ENCODE assay signal across 25 cellular contexts in the genomic region with DNA sequence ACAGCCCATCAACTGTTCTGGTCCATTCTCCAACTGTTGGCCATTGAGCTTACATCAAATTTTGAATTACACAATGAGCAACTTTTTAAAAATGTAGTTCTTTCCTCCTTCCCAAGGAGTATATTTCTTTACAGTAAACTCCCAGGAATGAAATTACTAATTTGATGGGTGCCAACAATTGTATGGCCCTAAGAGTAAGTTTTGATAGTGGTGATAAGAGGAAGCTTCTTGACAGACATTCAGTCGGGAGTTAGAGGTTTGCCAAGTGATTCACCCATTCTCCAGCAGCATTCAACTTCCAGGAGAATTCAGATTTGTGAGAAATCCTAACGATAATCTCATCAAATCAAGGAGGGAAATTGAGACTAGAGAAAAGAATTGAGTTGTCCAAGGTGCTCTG.
"Had no signal": no experiment of that assay in that cellular context is flagged by ENCODE, and none has a peak within 500 bp of the region (broad histone marks: within the 10 kb centered on the region; RNA-seq: fewer than 3 reads in every experiment).

No MANE protein-coding gene starts in this region.

- H3K9ac ChIP-seq: parathyroid adenoma had no signal

- DNase-seq: nephron progenitor cell; nucleus accumbens; ovary; posterior cingulate gyrus; psoas muscle; right cardiac atrium; right lobe of liver; sigmoid colon; small intestine; stimulated activated CD4-positive, alpha-beta T cell treated with anti-CD3 and anti-CD28 coated beads, Interleukin-15, amount 100 ng/mL, for 24 hours; stimulated activated CD4-positive, alpha-beta T cell treated with anti-CD3 and anti-CD28 coated beads, Interleukin-2, amount 100 ng/mL, for 24 hours; stimulated activated CD4-positive, alpha-beta T cell treated with anti-CD3 and anti-CD28 coated beads, Interleukin-2, amount 100 ng/mL, for 48 hours; stimulated activated CD4-positive, alpha-beta T cell treated with anti-CD3 and anti-CD28 coated beads, Interleukin-4, amount 100 ng/mL, for 24 hours; stimulated activated naive B cell treated with anti-CD40 and anti-IgM and Interleukin-4, amounts not matched to agents 10 μg/mL and 1 μg/mL and 100 μg/mL, for 72 hours; stimulated activated naive CD4-positive, alpha-beta T cell treated with Interleukin-2 at 50 U/mL for 16 hours; stomach; thyroid gland; upper lobe of left lung had no signal

- H3K79me2 ChIP-seq: parathyroid adenoma had no signal

- H3K36me3 ChIP-seq: neutrophil, ovary, right lobe of liver, sigmoid colon, stomach, thoracic aorta, thyroid gland, tibial nerve, upper lobe of left lung, vagina had no signal

- H3K27ac ChIP-seq: neutrophil, ovary, parathyroid adenoma, psoas muscle, right lobe of liver, sigmoid colon, stomach, thoracic aorta, thyroid gland, tibial nerve, upper lobe of left lung, vagina had no signal

- H3K9me3 ChIP-seq: neutrophil, ovary, psoas muscle, right lobe of liver, sigmoid colon, stomach, thoracic aorta, thyroid gland, tibial nerve, upper lobe of left lung, vagina had no signal

- H2AFZ ChIP-seq: parathyroid adenoma had no signal

- H3K27me3 ChIP-seq: neutrophil, ovary, right lobe of liver, sigmoid colon, stomach, thyroid gland, tibial nerve, upper lobe of left lung, vagina had no signal

- H3K4me1 ChIP-seq: parathyroid adenoma had no signal

- H3K4me3 ChIP-seq: ovary, psoas muscle, right lobe of liver, sigmoid colon, stomach, thoracic aorta, thyroid gland, tibial nerve, upper lobe of left lung, vagina had no signal

- ATAC-seq: natural killer cell treated with Interleukin-12 subunit alpha and Interleukin-12 subunit beta and Interleukin-15 and Interleukin-18, amount 100 ng/mL, for 72 hours; psoas muscle; right cardiac atrium; right lobe of liver; stimulated activated effector memory CD8-positive, alpha-beta T cell treated with anti-CD3 and anti-CD28 coated beads, Interleukin-12 subunit alpha, Interleukin-12 subunit beta, amount 100 ng/mL, for 72 hours; stimulated activated naive B cell treated with anti-CD40 and anti-IgM and Interleukin-4, amounts not matched to agents 10 μg/mL and 1 μg/mL and 100 μg/mL, for 72 hours had no signal
